In the genomic region with DNA sequence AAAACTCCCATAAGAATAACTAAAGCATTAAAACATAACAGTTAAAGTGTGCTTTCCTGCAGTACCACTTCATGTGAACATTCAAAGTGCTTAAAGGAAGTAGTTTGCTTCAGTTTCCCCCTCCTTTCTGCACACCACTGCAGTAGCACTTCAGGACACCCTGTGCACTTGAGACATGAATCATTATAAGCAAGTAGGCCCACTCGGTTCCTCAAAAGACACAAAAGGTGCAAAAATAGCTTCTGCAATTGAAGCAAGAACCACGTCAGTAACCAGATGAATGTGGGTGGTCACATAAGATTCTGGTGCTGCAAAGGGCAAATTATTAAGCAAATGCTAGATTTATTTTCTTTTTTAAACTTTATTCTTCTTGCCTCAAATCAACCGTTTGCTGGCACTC, we compare ENCODE assay signal across 7 cellular contexts.
A peak's percentile ranks its signal among the peaks of the same experiment; 100 is the strongest.
DNase-seq lines count a peak whose midpoint lies in the region; ATAC-seq lines count a peak whose summit lies in the region.

No MANE protein-coding gene starts in this region.

- peak overlapping the region; percentile 81 for H3K27ac Mint-ChIP-seq in memory B cell

- ATAC-seq in GM18520 (IDR thresholded peaks at IDR 0.05; ENCODE audit: unreplicated experiment) = peak; percentile 99
- ATAC-seq in GM21515 (IDR thresholded peaks at IDR 0.05; ENCODE audit: unreplicated experiment) = peak; percentile 99
- peak; percentile 98 for ATAC-seq in HG03558 (IDR thresholded peaks at IDR 0.05; ENCODE audit: extremely low read depth, unreplicated experiment)
- ATAC-seq in memory B cell (ENCODE audit: low read depth) = peak; percentile 99

- peaks cover 12% of the 10 kb centered on the region for H3K36me3 Mint-ChIP-seq in memory B cell

- peak overlapping the region; percentile 52 for H3K4me3 Mint-ChIP-seq in memory B cell

- DNase-seq in memory B cell (ENCODE audit: low spot score in 2 of 2) (peak in 1 of 2 donors; percentile 61), cortex of kidney (lab: John Stamatoyannopoulos, UW) (no peak), D341Med (ENCODE audit: low spot score) (no peak), NCI-H1105 (lab: John Stamatoyannopoulos, UW) (no peak)

- H3K27me3 Mint-ChIP-seq in memory B cell = no peaks in the 10 kb centered on the region

- H3K4me1 Mint-ChIP-seq in memory B cell = peaks cover 12% of the 10 kb centered on the region

- no peaks in the 10 kb centered on the region for H3K9me3 Mint-ChIP-seq in memory B cell
